Comparison of ENCODE assay signal across 8 cellular contexts in genomic region chr5:1799110-1799601, GRCh38. TPM values are rescaled to one million over a fixed set of nuclear protein-coding genes. Genes with fewer than 3 reads are reported as not detected.
DNase-seq lines count a peak whose midpoint lies in the region; ATAC-seq and TF ChIP-seq lines count a peak whose summit lies in the region.

No MANE protein-coding gene starts in this region.

- H3K4me1 Mint-ChIP-seq in activated naive CD8-positive, alpha-beta T cell treated with anti-CD3 and anti-CD28 coated beads, Interleukin-2, amount 10 ng/mL, durations not matched to agents 7 days and 5 days = peaks cover 42% of the 10 kb centered on the region

- H3K27me3 Mint-ChIP-seq in activated naive CD8-positive, alpha-beta T cell treated with anti-CD3 and anti-CD28 coated beads, Interleukin-2, amount 10 ng/mL, durations not matched to agents 7 days and 5 days = no peaks in the 10 kb centered on the region

- TF ChIP-seq CTCF in LNCaP clone FGC (IDR thresholded peaks at IDR 0.05; ENCODE audit: control insufficient read depth, extremely low read depth, insufficient read depth) = no peak

- H3K4me1 ChIP-seq in iPS DF 6.9 (ENCODE audit: control insufficient read depth, insufficient read depth, low read length) (peaks cover 2% of the 10 kb centered on the region; the same call in 1 of the 2 replicates), skeletal muscle satellite cell (ENCODE audit: control insufficient read depth, insufficient read depth, low read length) (peaks cover 49% of the 10 kb centered on the region)

- H3K36me3 ChIP-seq in iPS DF 6.9 (ENCODE audit: control insufficient read depth, insufficient read depth, low read length) (peaks cover 24% of the 10 kb centered on the region), skeletal muscle satellite cell (ENCODE audit: insufficient read depth, low read length) (peaks cover 38% of the 10 kb centered on the region)

- peaks cover 28% of the 10 kb centered on the region for H3K36me3 Mint-ChIP-seq in activated naive CD8-positive, alpha-beta T cell treated with anti-CD3 and anti-CD28 coated beads, Interleukin-2, amount 10 ng/mL, durations not matched to agents 7 days and 5 days

- WGBS in iPS DF 6.9 (ENCODE audit: insufficient coverage, insufficient read length) = no CpG with 5 or more reads among the region's 35 CpGs

- H3K4me2 ChIP-seq in skeletal muscle satellite cell (ENCODE audit: low read length) = peak overlapping the region; percentile 93

- no peak overlapping the region for H3K27ac ChIP-seq in iPS DF 6.9 (ENCODE audit: low read length)

- H3K4me3 Mint-ChIP-seq in activated naive CD8-positive, alpha-beta T cell treated with anti-CD3 and anti-CD28 coated beads, Interleukin-2, amount 10 ng/mL, durations not matched to agents 7 days and 5 days = peak overlapping the region; percentile 89

- H3K9me3 ChIP-seq in iPS DF 6.9 (ENCODE audit: control insufficient read depth, insufficient read depth, low read length) (no peaks in the 10 kb centered on the region), skeletal muscle satellite cell (replicated peaks; ENCODE audit: low read length) (no peaks in the 10 kb centered on the region)

- peak overlapping the region; percentile 76 for H3K27ac Mint-ChIP-seq in activated naive CD8-positive, alpha-beta T cell treated with anti-CD3 and anti-CD28 coated beads, Interleukin-2, amount 10 ng/mL, durations not matched to agents 7 days and 5 days

- H3K9ac ChIP-seq in skeletal muscle satellite cell (ENCODE audit: low read depth, low read length) = peak overlapping the region; percentile 97

- DNase-seq in DMS 273 (lab: John Stamatoyannopoulos, UW; ENCODE audit: unreplicated experiment) (peak; percentile 39), DMS 273 treated with DMSO at 0.1 percent for 48 hours (lab: John Stamatoyannopoulos, UW) (no peak), LNCaP clone FGC (ENCODE audit: low read depth) (no peak), iPS DF 6.9 (ENCODE audit: low read depth, low spot score) (no peak), NCI-H226 (no peak)
- DNase-seq in activated naive CD8-positive, alpha-beta T cell treated with anti-CD3 and anti-CD28 coated beads, Interleukin-2, amount 10 ng/mL, durations not matched to agents 7 days and 5 days = peak; percentile 67

- peak; percentile 29 for ATAC-seq in GM21825 (IDR thresholded peaks at IDR 0.05; ENCODE audit: unreplicated experiment)
- peak; percentile 41 for ATAC-seq in activated naive CD8-positive, alpha-beta T cell treated with anti-CD3 and anti-CD28 coated beads, Interleukin-2, amount 10 ng/mL, durations not matched to agents 7 days and 5 days (ENCODE audit: low read depth)

- POLR2A ChIA-PET in activated naive CD8-positive, alpha-beta T cell treated with anti-CD3 and anti-CD28 coated beads, Interleukin-2, amount 10 ng/mL, durations not matched to agents 7 days and 5 days (lab: Charles Lee) = interaction anchor here (1.1 kb wide), 1 partner anchor 9 kb away, joined by 3 read pairs; no protein-coding TSS in a partner anchor

- peak overlapping the region; percentile 83 for H3K4me3 ChIP-seq in LNCaP clone FGC (ENCODE audit: low read depth, low read length)
- H3K4me3 ChIP-seq in iPS DF 6.9 (ENCODE audit: low read length) = peak overlapping the region; percentile 83
- peak overlapping the region; percentile 99 for H3K4me3 ChIP-seq in skeletal muscle satellite cell (ENCODE audit: low read length)

- H3K27me3 ChIP-seq in iPS DF 6.9 (ENCODE audit: control insufficient read depth, insufficient read depth, low read length) (no peaks in the 10 kb centered on the region), skeletal muscle satellite cell (ENCODE audit: control insufficient read depth, insufficient read depth, low read length) (no peaks in the 10 kb centered on the region)

- no peaks in the 10 kb centered on the region for H3K9me3 Mint-ChIP-seq in activated naive CD8-positive, alpha-beta T cell treated with anti-CD3 and anti-CD28 coated beads, Interleukin-2, amount 10 ng/mL, durations not matched to agents 7 days and 5 days

RNA-seq across cellular contexts. Expression of gene MRPL36, which starts 0.5 kb away (rescaled TPM):
- 10 to 100 TPM; 47.1 to 51.2 TPM for total RNA-seq in activated naive CD8-positive, alpha-beta T cell treated with anti-CD3 and anti-CD28 coated beads, Interleukin-2, amount 10 ng/mL, durations not matched to agents 7 days and 5 days
- total RNA-seq in skeletal muscle satellite cell (2012; rRNA removed) = 54.8 and 71.0 TPM in 2 replicates

RNA-seq across cellular contexts. Expression of gene NDUFS6, which starts 2.1 kb away (rescaled TPM):
- total RNA-seq in activated naive CD8-positive, alpha-beta T cell treated with anti-CD3 and anti-CD28 coated beads, Interleukin-2, amount 10 ng/mL, durations not matched to agents 7 days and 5 days = 10 to 100 TPM; 24.7 to 27.7 TPM
- total RNA-seq in skeletal muscle satellite cell (2012; rRNA removed) = 28.8 and 35.5 TPM in 2 replicates

Comparison
In these comparisons a context has a peak if more than half of its experiments do, and no peak if none do; other contexts are left out.
1. DNase-seq: peak in DMS 273 (single experiment) and activated naive CD8-positive, alpha-beta T cell treated with anti-CD3 and anti-CD28 coated beads, Interleukin-2, amount 10 ng/mL, durations not matched to agents 7 days and 5 days (single experiment); none in DMS 273 treated with DMSO at 0.1 percent for 48 hours (single experiment), LNCaP clone FGC (single experiment), iPS DF 6.9 (single experiment) and NCI-H226 (single experiment).
2. Peak in every context shown above with its lines, with median percentiles within 50 percentile points of each other: H3K4me3 ChIP-seq.